In genomic region chr22:30421695-30422480, GRCh38 we compare ENCODE assay signal across 1 cellular context.
TF ChIP-seq lines count a peak whose summit lies in the region.

No MANE protein-coding gene starts in this region.

TF ChIP-seq in K562, 482 proteins besides CTCF, POLR2A, EP300 and RAD21 (continued from another document):
- TF ChIP-seq HMGN3 (IDR thresholded peaks at IDR 0.05; ENCODE audit: borderline replicate concordance, extremely low read depth, insufficient read length, low read depth, low read length), result peak; percentile 30
- TF ChIP-seq GTF2A2 (tag; IDR thresholded peaks at IDR 0.05), result no peak
- peak; percentile 91 for TF ChIP-seq BHLHE40 (IDR thresholded peaks at IDR 0.05; ENCODE audit: low read length)
- peak; percentile 70; the same call in 1 of the 2 replicates for TF ChIP-seq CREM (IDR thresholded peaks at IDR 0.05; ENCODE audit: low read depth)
- TF ChIP-seq BRD9 (IDR thresholded peaks at IDR 0.05; ENCODE audit: low read depth, partially characterized antibody), result peak; percentile 56
- no peak; the same call in 1 of the 2 replicates for TF ChIP-seq ZNF395 (CRISPR knock-in tag; IDR thresholded peaks at IDR 0.05)
- TF ChIP-seq TBP (optimal IDR thresholded peaks at IDR 0.05; ENCODE audit: low read depth, low read length), result peak; percentile 74
- TF ChIP-seq PML (IDR thresholded peaks at IDR 0.05; ENCODE audit: low read length), result peak; percentile 55; the same call in 1 of the 2 replicates
- no peak for TF ChIP-seq ZNF12 (CRISPR knock-in tag; IDR thresholded peaks at IDR 0.05)
- peak; percentile 63 for TF ChIP-seq FOSL1 (tag; conservative IDR thresholded peaks at IDR 0.05)
- TF ChIP-seq MTA3 (IDR thresholded peaks at IDR 0.05; ENCODE audit: borderline replicate concordance), result peak; percentile 55; the same call in 1 of the 2 replicates
- TF ChIP-seq TAL1 (IDR thresholded peaks at IDR 0.05), result peak; percentile 84
- TF ChIP-seq BACH1 (tag; IDR thresholded peaks at IDR 0.05), result peak; percentile 39; the same call in 1 of the 2 replicates
- TF ChIP-seq FUS (optimal IDR thresholded peaks at IDR 0.05; ENCODE audit: low read depth, low read length), result no peak
- TF ChIP-seq STAT5A (IDR thresholded peaks at IDR 0.05; ENCODE audit: borderline replicate concordance, low read length), result peak; percentile 57; the same call in 1 of the 2 replicates
- TF ChIP-seq HMBOX1 (IDR thresholded peaks at IDR 0.05), result peak; percentile 97
- no peak for TF ChIP-seq STAT6 (CRISPR knock-in tag; IDR thresholded peaks at IDR 0.05)
- TF ChIP-seq RCOR1 (IDR thresholded peaks at IDR 0.05; ENCODE audit: borderline replicate concordance in 1 of 2, low read depth in 2 of 2, low read length in 2 of 2), result peak in 1 of 2 experiments; percentile 61; a peak in 2 of 4 replicates
- TF ChIP-seq TBL1XR1 (IDR thresholded peaks at IDR 0.05; ENCODE audit: low read length in 2 of 2), result peak in 1 of 2 experiments; percentile 79; a peak in 2 of 4 replicates
- peak; percentile 45 for TF ChIP-seq TAF1 (IDR thresholded peaks at IDR 0.05; ENCODE audit: control insufficient read depth, extremely low read depth, insufficient read depth, low read length, severe bottlenecking)
- no peak for TF ChIP-seq ATF1 (CRISPR knock-in tag; IDR thresholded peaks at IDR 0.05)
- TF ChIP-seq ATF1 (tag; IDR thresholded peaks at IDR 0.05), result peak; percentile 59
- peak; percentile 24 to 50; a peak in 2 of 4 replicates for TF ChIP-seq ARNT (IDR thresholded peaks at IDR 0.05)
- TF ChIP-seq BCOR (IDR thresholded peaks at IDR 0.05), result peak; percentile 48; the same call in 1 of the 2 replicates
- peak; percentile 88 for TF ChIP-seq SMARCA4 (IDR thresholded peaks at IDR 0.05)
- TF ChIP-seq SMARCE1 (IDR thresholded peaks at IDR 0.05), result peak; percentile 82
- TF ChIP-seq NCOA1 (IDR thresholded peaks at IDR 0.05; ENCODE audit: low read depth), result peak; percentile 40; the same call in 1 of the 2 replicates
- TF ChIP-seq RBM14 (IDR thresholded peaks at IDR 0.05; ENCODE audit: borderline replicate concordance, insufficient read depth, low read depth, low read length), result no peak
- TF ChIP-seq NFIX (CRISPR knock-in tag; IDR thresholded peaks at IDR 0.05; ENCODE audit: low read depth), result no peak
- peak; percentile 35 for TF ChIP-seq DACH1 (IDR thresholded peaks at IDR 0.05; ENCODE audit: partially characterized antibody)
- peak; percentile 78 for TF ChIP-seq SOX6 (IDR thresholded peaks at IDR 0.05)
- peak; percentile 47 for TF ChIP-seq TAF9B (IDR thresholded peaks at IDR 0.05; ENCODE audit: partially characterized antibody)
- peak; percentile 79 for TF ChIP-seq NCOR1 (IDR thresholded peaks at IDR 0.05)
- peak; percentile 32; the same call in 1 of the 2 replicates for TF ChIP-seq NFE2 (IDR thresholded peaks at IDR 0.05; ENCODE audit: low read depth)
- TF ChIP-seq CCNT2 (IDR thresholded peaks at IDR 0.05; ENCODE audit: borderline replicate concordance, extremely low read depth, insufficient read length, low read depth, low read length), result peak; percentile 88
- TF ChIP-seq U2AF1 (optimal IDR thresholded peaks at IDR 0.05; ENCODE audit: low read depth, low read length), result no peak
- no peak for TF ChIP-seq GABPB2 (CRISPR knock-in tag; conservative IDR thresholded peaks at IDR 0.05)
- peak; percentile 74; the same call in 1 of the 2 replicates for TF ChIP-seq POLR2AphosphoS5 (IDR thresholded peaks at IDR 0.05; ENCODE audit: control insufficient read depth, insufficient read depth, low read depth, low read length)
- peak; percentile 87; the same call in 1 of the 2 replicates for TF ChIP-seq ARID3A (IDR thresholded peaks at IDR 0.05; ENCODE audit: borderline replicate concordance, low read depth, low read length)
- no peak for TF ChIP-seq FOXK2 (conservative IDR thresholded peaks at IDR 0.05 in 1 of 2, IDR thresholded peaks at IDR 0.05 in 1 of 2; ENCODE audit: low read depth in 2 of 2)
- TF ChIP-seq HDAC1 (IDR thresholded peaks at IDR 0.05), result peak in 1 of 2 experiments; percentile 55; a peak in 2 of 4 replicates
- TF ChIP-seq ARID1B (IDR thresholded peaks at IDR 0.05), result peak; percentile 91
- no peak for TF ChIP-seq ZBTB5 (IDR thresholded peaks at IDR 0.05)
- no peak for TF ChIP-seq ZNF586 (CRISPR knock-in tag; conservative IDR thresholded peaks at IDR 0.05)
- TF ChIP-seq ZNF76 (CRISPR knock-in tag; IDR thresholded peaks at IDR 0.05; ENCODE audit: borderline replicate concordance), result no peak
- TF ChIP-seq MYNN (IDR thresholded peaks at IDR 0.05), result 0 out of 2 replicates have a peak, but pooled peaks have one; percentile 32
- TF ChIP-seq MYNN (CRISPR knock-in tag; IDR thresholded peaks at IDR 0.05), result no peak
- 0 out of 4 replicates have a peak, but pooled peaks of 1 of the 2 experiments have one; percentile 27 for TF ChIP-seq KDM1A (IDR thresholded peaks at IDR 0.05)
- peak; percentile 83 for TF ChIP-seq CBFA2T2 (conservative IDR thresholded peaks at IDR 0.05)
